Comparison of ENCODE assay signal across 7 cellular contexts in genomic region chr9:66206617-66207016, GRCh38.
DNase-seq lines count a peak whose midpoint lies in the region; ATAC-seq, FAIRE-seq and TF ChIP-seq lines count a peak whose summit lies in the region.
"Not testable (repeated sequence)": the region's sequence is repeated elsewhere in the genome, so short reads cannot be mapped to it uniquely, and the experiment has no call there.

No MANE protein-coding gene starts in this region.

- H3K9me3 ChIP-seq in HepG2 (ENCODE audit: low read length) = not testable (repeated sequence)

- WGBS in HepG2 (ENCODE audit: low lambda C conversion rate) = no CpG with 5 or more reads among the region's 1 CpG

- ATAC-seq in GM18868 (IDR thresholded peaks at IDR 0.05; ENCODE audit: unreplicated experiment) = peak; percentile 86
- peak; percentile 74 for ATAC-seq in GM21367 (IDR thresholded peaks at IDR 0.05; ENCODE audit: unreplicated experiment)
- peak; percentile 62 for ATAC-seq in HG02571 (IDR thresholded peaks at IDR 0.05; ENCODE audit: unreplicated experiment)
- peak; percentile 73 for ATAC-seq in HG02884 (IDR thresholded peaks at IDR 0.05; ENCODE audit: unreplicated experiment)
- peak; percentile 60 for ATAC-seq in HG03432 (IDR thresholded peaks at IDR 0.05; ENCODE audit: unreplicated experiment)
- peak; percentile 49 for ATAC-seq in activated T-helper 17 cell treated with anti-CD3 and anti-CD28 coated beads, Interleukin-2, amount 50 U/mL, for 72 hours (replicated peaks)
- ATAC-seq in HepG2 = peak; percentile 90

- H3K79me2 ChIP-seq in HepG2 (ENCODE audit: insufficient read depth, low read length) = not testable (repeated sequence)

- not testable (repeated sequence) for H3K9ac ChIP-seq in HepG2 (ENCODE audit: insufficient read depth, low read depth, low read length)

- H3K27ac Mint-ChIP-seq in activated T-helper 17 cell treated with anti-CD3 and anti-CD28 coated beads, Interleukin-2, amount 50 U/mL, for 72 hours = not testable (repeated sequence)

- H3K27me3 ChIP-seq in HepG2 (ENCODE audit: control insufficient read depth in 1 of 2, insufficient read depth in 2 of 2, low read length in 2 of 2) = not testable (repeated sequence)

- TF ChIP-seq CTCF in HepG2 (CRISPR knock-in tag; IDR thresholded peaks at IDR 0.05) = not testable (repeated sequence)

- BruUV-seq in HepG2 (replicated peaks; lab: Mats Ljungman, UMichigan) = not testable (repeated sequence)

- not testable (repeated sequence) for TF ChIP-seq EP300 in HepG2 (IDR thresholded peaks at IDR 0.05; ENCODE audit: low read depth in 2 of 2, low read length in 2 of 2); HepG2 (CRISPR knock-in tag; IDR thresholded peaks at IDR 0.05; ENCODE audit: borderline replicate concordance)

- in situ Hi-C loops in HepG2 (cut with HindIII; ENCODE audit: extremely low pct_ligation_motif_present, low pct_unique_long_range_greater_than_20kb) = not testable (repeated sequence)

- not testable (repeated sequence) for H3K4me1 ChIP-seq in HepG2 (ENCODE audit: insufficient read depth, low read length)

- not testable (repeated sequence) for H3K9me3 Mint-ChIP-seq in activated T-helper 17 cell treated with anti-CD3 and anti-CD28 coated beads, Interleukin-2, amount 50 U/mL, for 72 hours

- CTCF ChIA-PET in HepG2 (lab: Yijun Ruan, JAX; ENCODE audit: low intra/inter-chr PET ratio, low total read pairs) = not testable (repeated sequence)

- not testable (repeated sequence) for FAIRE-seq in HepG2 (lab: Jason Lieb, UNC)

- not testable (repeated sequence) for H3K27ac ChIP-seq in HepG2 (ENCODE audit: extremely low read length, insufficient read depth, low read length)

- intact Hi-C loops in HepG2 (cut with micrococcal nuclease; ENCODE audit: unreplicated experiment) = not testable (repeated sequence)

- H3K4me1 Mint-ChIP-seq in activated T-helper 17 cell treated with anti-CD3 and anti-CD28 coated beads, Interleukin-2, amount 50 U/mL, for 72 hours = not testable (repeated sequence)

- not testable (repeated sequence) for H3K4me3 ChIP-seq in HepG2 (replicated peaks in 1 of 3; ENCODE audit: insufficient read depth in 1 of 3, low read depth in 2 of 3, low read length in 3 of 3)

- not testable (repeated sequence) for TF ChIP-seq POLR2A in HepG2 (IDR thresholded peaks at IDR 0.05; ENCODE audit: insufficient read depth in 1 of 2, low read depth in 2 of 2, low read length in 2 of 2)

- not testable (repeated sequence) for H3K27me3 Mint-ChIP-seq in activated T-helper 17 cell treated with anti-CD3 and anti-CD28 coated beads, Interleukin-2, amount 50 U/mL, for 72 hours

- POLR2A ChIA-PET in HepG2 (lab: Yijun Ruan, JAX) = not testable (repeated sequence)

- H2AFZ ChIP-seq in HepG2 (ENCODE audit: low read length) = not testable (repeated sequence)

- H3K4me2 ChIP-seq in HepG2 (ENCODE audit: low read depth, low read length) = not testable (repeated sequence)

- not testable (repeated sequence) for H3K36me3 Mint-ChIP-seq in activated T-helper 17 cell treated with anti-CD3 and anti-CD28 coated beads, Interleukin-2, amount 50 U/mL, for 72 hours (ENCODE audit: low read depth)

- H3K36me3 ChIP-seq in HepG2 (replicated peaks in 1 of 2; ENCODE audit: control insufficient read depth in 1 of 2, insufficient read depth in 2 of 2, low read length in 2 of 2) = not testable (repeated sequence)

- not testable (repeated sequence) for DNase-seq in HepG2 (ENCODE audit: low spot score)

- not testable (repeated sequence) for H3K4me3 Mint-ChIP-seq in activated T-helper 17 cell treated with anti-CD3 and anti-CD28 coated beads, Interleukin-2, amount 50 U/mL, for 72 hours

- not testable (repeated sequence) for TF ChIP-seq RAD21 in HepG2 (CRISPR knock-in tag; IDR thresholded peaks at IDR 0.05)

- not testable (repeated sequence) for H4K20me1 ChIP-seq in HepG2 (ENCODE audit: insufficient read depth, low read length)
